In genomic region chr11:111512296-111513239, GRCh38 we compare ENCODE assay signal across 9 cellular contexts. TPM values are rescaled to one million over a fixed set of nuclear protein-coding genes. Genes with fewer than 3 reads are reported as not detected.
A peak's percentile ranks its signal among the peaks of the same experiment; 100 is the strongest.
DNase-seq lines count a peak whose midpoint lies in the region; ATAC-seq and TF ChIP-seq lines count a peak whose summit lies in the region.
"Had no signal": no experiment of that assay in that cellular context is flagged by ENCODE, and none has a peak within 500 bp of the region (broad histone marks: within the 10 kb centered on the region; RNA-seq: fewer than 3 reads in every experiment).

Gene BTG4 (minus strand): TSS chr11:111512386. CDS start chr11:111498776, 13,610 bp downstream.

- no peak within 1 kb of the TSS for H3K27ac ChIP-seq in duodenal mucosa (ENCODE audit: low read depth, low read length)
- H3K27ac ChIP-seq in mesodermal cell (ENCODE audit: low read depth, low read length, severe bottlenecking): no peak within 1 kb of the TSS

- DNase-seq in GM13977 (ENCODE audit: low spot score): peak; percentile 54
- DNase-seq in RPMI7951 (ENCODE audit: low read depth): peak; percentile 44
- DNase-seq in NCI-H146 (lab: John Stamatoyannopoulos, UW): no peak

- H3K4me3 ChIP-seq in duodenal mucosa (ENCODE audit: low read depth in 1 of 2, low read length in 2 of 2) (peak within 1 kb of the TSS; percentile 26 to 51), mesodermal cell (ENCODE audit: extremely low read depth, insufficient read depth, low read length, poor library complexity, severe bottlenecking) (peak within 1 kb of the TSS; percentile 45)

- no peak for ATAC-seq in HG03159 (IDR thresholded peaks at IDR 0.05; ENCODE audit: unreplicated experiment)
- ATAC-seq in GM19455 (IDR thresholded peaks at IDR 0.05; ENCODE audit: unreplicated experiment): no peak
- no peak for ATAC-seq in GM19397 (IDR thresholded peaks at IDR 0.05; ENCODE audit: unreplicated experiment)

- 1 to 4% methylated on average over 29 to 53 of the region's 90 CpGs for WGBS in mesodermal cell (ENCODE audit: insufficient coverage in 2 of 2), 2 experiments

- TF ChIP-seq CTCF in GM13977 (IDR thresholded peaks at IDR 0.05; ENCODE audit: extremely low read depth, insufficient read depth, missing control alignments): no peak

- H3K9me3 ChIP-seq in duodenal mucosa (ENCODE audit: control insufficient read depth in 1 of 2, low read length in 2 of 2) (no peaks in the 10 kb centered on the region), mesodermal cell (ENCODE audit: control insufficient read depth, low read length) (no peaks in the 10 kb centered on the region)

- H3K9ac ChIP-seq in duodenal mucosa (ENCODE audit: low read depth in 1 of 2, low read length in 2 of 2): no peak within 1 kb of the TSS

- H3K4me1 ChIP-seq in duodenal mucosa (ENCODE audit: control insufficient read depth in 1 of 2, insufficient read depth in 2 of 2, low read length in 2 of 2) (no peaks in the 10 kb centered on the region), mesodermal cell (ENCODE audit: control insufficient read depth, insufficient read depth, low read length, poor library complexity, severe bottlenecking) (peaks cover 16% of the 10 kb centered on the region)

- H3K36me3 ChIP-seq in duodenal mucosa (ENCODE audit: control insufficient read depth in 1 of 2, insufficient read depth in 2 of 2, low read length in 2 of 2) (no peaks in the 10 kb centered on the region), mesodermal cell (ENCODE audit: control insufficient read depth, insufficient read depth, low read length) (no peaks in the 10 kb centered on the region)

- in situ Hi-C loops in GM13977 (cut with MboI; ENCODE audit: low pct_unique_long_range_greater_than_20kb, low sequenced_read_pairs, unreplicated experiment): no loop called here

- peaks cover 26 to 27% of the 10 kb centered on the region in 2 donors for H3K27me3 ChIP-seq in duodenal mucosa (ENCODE audit: control insufficient read depth in 1 of 2, insufficient read depth in 2 of 2, low read length in 2 of 2)

RNA-seq across cellular contexts. Expression of gene BTG4, which starts in this region (rescaled TPM):
- 0.78 TPM in 1 of 2 replicates, not detected in the other for total RNA-seq in RPMI7951 (2014; rRNA removed; shearing (Covaris generic))
- polyA plus RNA-seq in mesodermal cell (2013, experiment 1 of 2): 0.44 TPM
- 0.46 TPM for polyA plus RNA-seq in mesodermal cell (2013, experiment 2 of 2)
- total RNA-seq: T-helper 1 cell treated with Interleukin-12 subunit alpha and Interleukin-12 subunit beta and Interleukin-4 antibody, amounts not matched to agents 30 ng/mL and 1 ng/mL, for 36 hours had no signal

Comparison
In these comparisons a context has a peak if more than half of its experiments do, and no peak if none do; other contexts are left out.
1. Peak in DNase-seq in RPMI7951; RNA of the gene not detected or under 1 TPM.